In the genomic region with DNA sequence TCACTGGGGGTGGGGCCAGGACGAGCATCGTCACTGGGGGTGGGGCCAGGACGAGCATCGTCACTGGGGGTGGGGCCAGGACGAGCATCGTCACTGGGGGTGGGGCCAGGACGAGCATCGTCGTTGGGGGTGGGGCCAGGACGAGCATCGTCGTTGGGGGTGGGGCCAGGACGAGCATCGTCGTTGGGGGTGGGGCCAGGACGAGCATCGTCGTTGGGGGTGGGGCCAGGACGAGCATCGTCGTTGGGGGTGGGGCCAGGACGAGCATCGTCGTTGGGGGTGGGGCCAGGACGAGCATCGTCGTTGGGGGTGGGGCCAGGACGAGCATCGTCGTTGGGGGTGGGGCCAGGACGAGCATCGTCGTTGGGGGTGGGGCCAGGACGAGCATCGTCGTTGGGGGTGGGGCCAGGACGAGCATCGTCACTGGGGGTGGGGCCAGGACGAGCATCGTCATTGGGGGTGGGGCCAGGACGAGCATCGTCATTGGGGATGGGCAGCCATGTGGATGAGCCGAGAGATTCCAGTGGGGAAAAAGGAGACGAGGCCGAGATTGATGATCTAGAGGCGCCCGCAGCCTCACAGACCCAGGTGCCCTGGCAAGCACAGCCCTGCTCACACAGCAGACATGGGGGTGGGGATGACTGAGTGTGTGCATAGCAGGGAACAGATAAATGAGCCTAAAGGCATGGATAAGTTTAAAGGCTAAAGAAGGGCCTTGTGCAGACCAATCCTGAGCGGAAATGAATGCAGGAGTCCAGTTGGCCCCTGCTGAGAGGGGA, we compare ENCODE assay signal across 10 cellular contexts. TPM values are rescaled to one million over a fixed set of nuclear protein-coding genes. Genes with fewer than 3 reads are reported as not detected.
DNase-seq lines count a peak whose midpoint lies in the region; ATAC-seq and TF ChIP-seq lines count a peak whose summit lies in the region.
"Not testable (repeated sequence)": the region's sequence is repeated elsewhere in the genome, so short reads cannot be mapped to it uniquely, and the experiment has no call there.
"Had no signal": no experiment of that assay in that cellular context is flagged by ENCODE, and none has a peak within 500 bp of the region (broad histone marks: within the 10 kb centered on the region; RNA-seq: fewer than 3 reads in every experiment).

No MANE protein-coding gene starts in this region.

- DNase-seq in ACHN (peak; percentile 23), MM.1S (peak; percentile 45), SK-N-DZ (ENCODE audit: low spot score) (peak; percentile 82), coronary artery (ENCODE audit: low spot score) (peak; percentile 80), sciatic nerve (ENCODE audit: low spot score) (peak; percentile 70)
- not testable (repeated sequence) for DNase-seq in GM12864 (ENCODE audit: low read depth)
- peak; percentile 79 to 82 for DNase-seq in activated T-cell treated with anti-CD3 and anti-CD28 coated beads, Interleukin-2, amount 50 U/mL, for 48 hours

- peak overlapping the region; percentile 62; the same call in 1 of the 2 replicates for H3K27ac ChIP-seq in MM.1S (ENCODE audit: low read length)
- H3K27ac ChIP-seq in coronary artery, result not testable (repeated sequence)

- intact Hi-C loops in sciatic nerve (cut with DNase I), result not testable (repeated sequence)

- H3K27me3 ChIP-seq in MM.1S (replicated peaks; ENCODE audit: insufficient read depth, low read length), result not testable (repeated sequence)
- peaks cover 28% of the 10 kb centered on the region for H3K27me3 ChIP-seq in iPS-15b (ENCODE audit: control insufficient read depth, insufficient read depth, low read length)

- H2AFZ ChIP-seq in MM.1S (ENCODE audit: low read length), result peak overlapping the region; percentile 98

- H3K4me3 ChIP-seq in GM12864 (ENCODE audit: low read depth, low read length) (peak overlapping the region; percentile 54), MM.1S (ENCODE audit: low read length) (peak overlapping the region; percentile 70), coronary artery (peak overlapping the region; percentile 65), iPS-15b (ENCODE audit: low read depth, low read length) (peak overlapping the region; percentile 48)

- not testable (repeated sequence) for H4K20me1 ChIP-seq in MM.1S (ENCODE audit: insufficient read depth, low read length)

- not testable (repeated sequence) for H3K9me3 ChIP-seq in MM.1S (replicated peaks; ENCODE audit: insufficient read depth, low read length); iPS-15b (ENCODE audit: control insufficient read depth, insufficient read depth, low read length)

- not testable (repeated sequence) for TF ChIP-seq CTCF in GM12864 (IDR thresholded peaks at IDR 0.05; ENCODE audit: low read depth, low read length, missing control alignments); MM.1S (IDR thresholded peaks at IDR 0.05; ENCODE audit: low read length); coronary artery (IDR thresholded peaks at IDR 0.05)

- not testable (repeated sequence) for H3K9me2 ChIP-seq in MM.1S (replicated peaks; ENCODE audit: insufficient read depth, low read length)

- peaks cover 16% of the 10 kb centered on the region for H3K4me1 ChIP-seq in MM.1S (ENCODE audit: low read length)
- H3K4me1 ChIP-seq in iPS-15b (ENCODE audit: control insufficient read depth, insufficient read depth, low read length), result not testable (repeated sequence)

- not testable (repeated sequence) for H3F3A ChIP-seq in MM.1S (ENCODE audit: insufficient read depth, low read length)

- ATAC-seq in sciatic nerve, result peak; percentile 68

- in situ Hi-C loops in ACHN (cut with HindIII; ENCODE audit: low pct_ligation_motif_present, low pct_unique_long_range_greater_than_20kb, low sequenced_read_pairs), result not testable (repeated sequence)

- H3K9ac ChIP-seq in MM.1S (ENCODE audit: low read length), result peak overlapping the region; percentile 57; the same call in 1 of the 2 replicates
- not testable (repeated sequence) for H3K9ac ChIP-seq in iPS-15b (ENCODE audit: low read depth, low read length)

- not testable (repeated sequence) for H3K36me3 ChIP-seq in MM.1S (replicated peaks; ENCODE audit: insufficient read depth, low read length); iPS-15b (ENCODE audit: control insufficient read depth, insufficient read depth, low read length)

- H3K4me2 ChIP-seq in MM.1S (ENCODE audit: low read depth, low read length), result peak overlapping the region; percentile 96

- not testable (repeated sequence) for H3K79me2 ChIP-seq in MM.1S (ENCODE audit: low read length)

RNA-seq across cellular contexts. Expression of a gene that starts 13.6 kb away (rescaled TPM):
- not detected in 2 replicates for polyA plus RNA-seq in SK-N-DZ (2014; cell fraction: cytosol; rRNA removed)
- polyA plus RNA-seq in SK-N-DZ (2014; cell fraction: nucleus; rRNA removed), result not detected in 2 replicates
- not detected for total RNA-seq in sciatic nerve
- total RNA-seq: adrenal gland, tibial nerve had no signal
- polyA plus RNA-seq: adrenal gland had no signal

RNA-seq across cellular contexts. Expression of a gene that starts 30.0 kb away (rescaled TPM):
- not detected in 2 replicates for polyA plus RNA-seq in SK-N-DZ (2014; cell fraction: cytosol; rRNA removed)
- polyA plus RNA-seq in SK-N-DZ (2014; cell fraction: nucleus; rRNA removed), result not detected in 2 replicates
- total RNA-seq in sciatic nerve, result not detected
- total RNA-seq: adrenal gland, tibial nerve had no signal
- polyA plus RNA-seq: adrenal gland had no signal

RNA-seq across cellular contexts. Expression of a gene that starts 44.1 kb away (rescaled TPM):
- polyA plus RNA-seq in SK-N-DZ (2014; cell fraction: cytosol; rRNA removed), result 0.17 and 1.8 TPM in 2 replicates
- polyA plus RNA-seq in SK-N-DZ (2014; cell fraction: nucleus; rRNA removed), result 2.4 and 4.4 TPM in 2 replicates
- 3.2 TPM for total RNA-seq in sciatic nerve
